In the genomic region with DNA sequence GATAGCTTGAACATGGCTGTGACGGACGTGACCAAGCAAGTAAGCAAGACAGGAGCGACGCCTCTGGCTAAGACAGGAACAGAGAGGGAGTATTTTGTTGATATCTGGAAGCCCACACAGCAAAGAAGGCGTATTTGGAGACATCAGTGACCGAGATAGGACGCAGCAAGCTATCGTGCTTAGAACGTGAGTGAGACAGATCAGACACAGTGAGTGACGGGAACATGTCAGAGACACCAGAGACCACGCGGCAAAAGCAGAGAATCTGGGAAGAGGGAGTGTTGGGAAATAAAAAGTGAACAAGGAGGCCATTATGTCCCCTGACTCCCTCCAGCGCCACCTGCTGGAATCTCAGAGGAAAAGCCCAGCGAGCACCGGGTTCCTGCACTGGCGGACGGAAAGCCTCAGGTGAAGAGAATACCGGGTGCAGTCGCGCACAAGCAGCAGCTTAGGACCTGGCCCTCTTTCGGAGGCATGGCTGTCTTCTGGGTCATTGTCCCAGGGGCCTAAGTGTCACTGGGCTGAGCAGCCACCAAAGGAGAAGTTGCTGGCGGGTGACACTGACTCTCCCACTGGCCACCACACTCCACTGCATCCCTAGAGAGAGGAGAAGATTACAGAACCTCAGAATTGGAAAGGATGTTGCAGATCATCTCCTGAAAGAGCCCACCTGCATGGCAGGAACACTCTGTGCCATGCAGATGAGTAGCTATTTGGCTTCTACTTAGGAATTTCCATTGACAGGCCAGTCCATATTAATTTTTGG, we compare ENCODE assay signal across 8 cellular contexts.
DNase-seq lines count a peak whose midpoint lies in the region; ATAC-seq and TF ChIP-seq lines count a peak whose summit lies in the region.

No MANE protein-coding gene starts in this region.

- CTCF ChIA-PET in BJ (lab: Yijun Ruan, JAX) = interaction anchor here (0.9 to 1.6 kb wide), 9 partner anchors 9 to 248 kb away, joined by 3 to 10 read pairs (median 4); no protein-coding TSS in a partner anchor

- H2AFZ ChIP-seq in hepatocyte = no peak overlapping the region

- peak; percentile 71 for TF ChIP-seq CTCF in BJ (IDR thresholded peaks at IDR 0.05; ENCODE audit: insufficient read depth, low read depth, low read length)
- peak; percentile 48 for TF ChIP-seq CTCF in hepatocyte (IDR thresholded peaks at IDR 0.05; ENCODE audit: poor library complexity)

- no peaks in the 10 kb centered on the region for H3K4me1 Mint-ChIP-seq in activated naive CD8-positive, alpha-beta T cell treated with anti-CD3 and anti-CD28 coated beads, Interleukin-2, amount 50 U/mL, for 24 hours

- ATAC-seq in HG03432 (IDR thresholded peaks at IDR 0.05; ENCODE audit: unreplicated experiment) (peak; percentile 90), SK-N-SH treated with all-trans-retinoic acid at 6 μM for 48 hours (peak; percentile 71)
- ATAC-seq in activated naive CD8-positive, alpha-beta T cell treated with anti-CD3 and anti-CD28 coated beads, Interleukin-2, amount 50 U/mL, for 24 hours = peak; percentile 51

- no peaks in the 10 kb centered on the region for H3K9me2 ChIP-seq in hepatocyte (replicated peaks; ENCODE audit: insufficient read depth)

- H3K4me3 Mint-ChIP-seq in activated naive CD8-positive, alpha-beta T cell treated with anti-CD3 and anti-CD28 coated beads, Interleukin-2, amount 50 U/mL, for 24 hours = no peak overlapping the region

- no peaks in the 10 kb centered on the region for H3K36me3 Mint-ChIP-seq in activated naive CD8-positive, alpha-beta T cell treated with anti-CD3 and anti-CD28 coated beads, Interleukin-2, amount 50 U/mL, for 24 hours (ENCODE audit: low read depth)

- no peaks in the 10 kb centered on the region for H3K9me3 Mint-ChIP-seq in activated naive CD8-positive, alpha-beta T cell treated with anti-CD3 and anti-CD28 coated beads, Interleukin-2, amount 50 U/mL, for 24 hours

- WGBS in hepatocyte (ENCODE audit: low lambda C conversion rate, missing lambda C conversion rate) = 57% methylated on average over 22 of the region's 22 CpGs

- H3K79me2 ChIP-seq in hepatocyte = no peaks in the 10 kb centered on the region

- H3K36me3 ChIP-seq in BJ (ENCODE audit: control insufficient read depth, insufficient read depth, low read length) (no peaks in the 10 kb centered on the region), hepatocyte (replicated peaks; ENCODE audit: insufficient read depth, low read depth) (no peaks in the 10 kb centered on the region)

- H3K4me2 ChIP-seq in hepatocyte = no peak overlapping the region

- no peaks in the 10 kb centered on the region for H3K4me1 ChIP-seq in hepatocyte (ENCODE audit: insufficient read depth)

- H3K9me3 ChIP-seq in hepatocyte (ENCODE audit: low read depth) = no peaks in the 10 kb centered on the region

- POLR2A ChIA-PET in BJ (lab: Charles Lee) = no interaction called here

- no peaks in the 10 kb centered on the region for H4K20me1 ChIP-seq in hepatocyte (ENCODE audit: insufficient read depth, poor library complexity, severe bottlenecking)

- no peak overlapping the region for H3K4me3 ChIP-seq in BJ (ENCODE audit: low read depth, low read length)
- H3K4me3 ChIP-seq in hepatocyte = no peak overlapping the region

- DNase-seq in BJ (ENCODE audit: low read depth) (no peak), GM19240 (ENCODE audit: insufficient read length, low spot score) (peak; percentile 16), hepatocyte (ENCODE audit: low spot score) (peak; percentile 51), NCI-H1417 treated with DMSO at 0.1 percent for 48 hours (lab: John Stamatoyannopoulos, UW) (no peak)
- peak; percentile 75 for DNase-seq in activated naive CD8-positive, alpha-beta T cell treated with anti-CD3 and anti-CD28 coated beads, Interleukin-2, amount 50 U/mL, for 24 hours
- peak; percentile 21 to 56 (median 44) for DNase-seq in stimulated activated CD4-positive, alpha-beta T cell treated with anti-CD3 and anti-CD28 coated beads, Interleukin-1b, Interleukin-23, amount 100 ng/mL, for 24 hours (ENCODE audit: low read depth in 4 of 4, low spot score in 1 of 4)

- peaks cover 44% of the 10 kb centered on the region for H3K27me3 Mint-ChIP-seq in activated naive CD8-positive, alpha-beta T cell treated with anti-CD3 and anti-CD28 coated beads, Interleukin-2, amount 50 U/mL, for 24 hours

- no peak overlapping the region for H3K27ac ChIP-seq in hepatocyte

- H3K27ac Mint-ChIP-seq in activated naive CD8-positive, alpha-beta T cell treated with anti-CD3 and anti-CD28 coated beads, Interleukin-2, amount 50 U/mL, for 24 hours = no peak overlapping the region

- H3K27me3 ChIP-seq in BJ (ENCODE audit: control insufficient read depth, insufficient read depth, low read length) = no peaks in the 10 kb centered on the region
- H3K27me3 ChIP-seq in hepatocyte = peaks cover 9% of the 10 kb centered on the region

TF ChIP-seq in SK-N-SH treated with all-trans-retinoic acid at 6 μM for 48 hours, 23 proteins besides CTCF, POLR2A, EP300 and RAD21:
- TF ChIP-seq BACH2 (CRISPR knock-in tag; IDR thresholded peaks at IDR 0.05; ENCODE audit: borderline replicate concordance) (no peak), SNAI2 (CRISPR knock-in tag; IDR thresholded peaks at IDR 0.05) (no peak), TCF4 (CRISPR knock-in tag; IDR thresholded peaks at IDR 0.05; ENCODE audit: borderline replicate concordance) (no peak), ZNF565 (CRISPR knock-in tag; conservative IDR thresholded peaks at IDR 0.05; ENCODE audit: low read depth) (no peak), PPARA (CRISPR knock-in tag; IDR thresholded peaks at IDR 0.05; ENCODE audit: borderline replicate concordance) (no peak), ZC3H10 (CRISPR knock-in tag; IDR thresholded peaks at IDR 0.05) (no peak), ZNF70 (CRISPR knock-in tag; IDR thresholded peaks at IDR 0.05) (no peak), TOX (CRISPR knock-in tag; IDR thresholded peaks at IDR 0.05; ENCODE audit: borderline replicate concordance) (no peak), ZFP3 (CRISPR knock-in tag; IDR thresholded peaks at IDR 0.05) (no peak), ZFP30 (CRISPR knock-in tag; IDR thresholded peaks at IDR 0.05) (no peak), ESRRG (CRISPR knock-in tag; IDR thresholded peaks at IDR 0.05) (no peak), ISL1 (CRISPR knock-in tag; IDR thresholded peaks at IDR 0.05) (no peak)
- TF ChIP-seq, protein P1, sequence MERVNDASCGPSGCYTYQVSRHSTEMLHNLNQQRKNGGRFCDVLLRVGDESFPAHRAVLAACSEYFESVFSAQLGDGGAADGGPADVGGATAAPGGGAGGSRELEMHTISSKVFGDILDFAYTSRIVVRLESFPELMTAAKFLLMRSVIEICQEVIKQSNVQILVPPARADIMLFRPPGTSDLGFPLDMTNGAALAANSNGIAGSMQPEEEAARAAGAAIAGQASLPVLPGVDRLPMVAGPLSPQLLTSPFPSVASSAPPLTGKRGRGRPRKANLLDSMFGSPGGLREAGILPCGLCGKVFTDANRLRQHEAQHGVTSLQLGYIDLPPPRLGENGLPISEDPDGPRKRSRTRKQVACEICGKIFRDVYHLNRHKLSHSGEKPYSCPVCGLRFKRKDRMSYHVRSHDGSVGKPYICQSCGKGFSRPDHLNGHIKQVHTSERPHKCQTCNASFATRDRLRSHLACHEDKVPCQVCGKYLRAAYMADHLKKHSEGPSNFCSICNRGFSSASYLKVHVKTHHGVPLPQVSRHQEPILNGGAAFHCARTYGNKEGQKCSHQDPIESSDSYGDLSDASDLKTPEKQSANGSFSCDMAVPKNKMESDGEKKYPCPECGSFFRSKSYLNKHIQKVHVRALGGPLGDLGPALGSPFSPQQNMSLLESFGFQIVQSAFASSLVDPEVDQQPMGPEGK (CRISPR knock-in tag; IDR thresholded peaks at IDR 0.05; ENCODE audit: borderline replicate concordance) = no peak
- TF ChIP-seq, protein P2, sequence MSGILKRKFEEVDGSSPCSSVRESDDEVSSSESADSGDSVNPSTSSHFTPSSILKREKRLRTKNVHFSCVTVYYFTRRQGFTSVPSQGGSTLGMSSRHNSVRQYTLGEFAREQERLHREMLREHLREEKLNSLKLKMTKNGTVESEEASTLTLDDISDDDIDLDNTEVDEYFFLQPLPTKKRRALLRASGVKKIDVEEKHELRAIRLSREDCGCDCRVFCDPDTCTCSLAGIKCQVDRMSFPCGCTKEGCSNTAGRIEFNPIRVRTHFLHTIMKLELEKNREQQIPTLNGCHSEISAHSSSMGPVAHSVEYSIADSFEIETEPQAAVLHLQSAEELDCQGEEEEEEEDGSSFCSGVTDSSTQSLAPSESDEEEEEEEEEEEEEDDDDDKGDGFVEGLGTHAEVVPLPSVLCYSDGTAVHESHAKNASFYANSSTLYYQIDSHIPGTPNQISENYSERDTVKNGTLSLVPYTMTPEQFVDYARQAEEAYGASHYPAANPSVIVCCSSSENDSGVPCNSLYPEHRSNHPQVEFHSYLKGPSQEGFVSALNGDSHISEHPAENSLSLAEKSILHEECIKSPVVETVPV (CRISPR knock-in tag; IDR thresholded peaks at IDR 0.05) = no peak
- TF ChIP-seq, protein P3, sequence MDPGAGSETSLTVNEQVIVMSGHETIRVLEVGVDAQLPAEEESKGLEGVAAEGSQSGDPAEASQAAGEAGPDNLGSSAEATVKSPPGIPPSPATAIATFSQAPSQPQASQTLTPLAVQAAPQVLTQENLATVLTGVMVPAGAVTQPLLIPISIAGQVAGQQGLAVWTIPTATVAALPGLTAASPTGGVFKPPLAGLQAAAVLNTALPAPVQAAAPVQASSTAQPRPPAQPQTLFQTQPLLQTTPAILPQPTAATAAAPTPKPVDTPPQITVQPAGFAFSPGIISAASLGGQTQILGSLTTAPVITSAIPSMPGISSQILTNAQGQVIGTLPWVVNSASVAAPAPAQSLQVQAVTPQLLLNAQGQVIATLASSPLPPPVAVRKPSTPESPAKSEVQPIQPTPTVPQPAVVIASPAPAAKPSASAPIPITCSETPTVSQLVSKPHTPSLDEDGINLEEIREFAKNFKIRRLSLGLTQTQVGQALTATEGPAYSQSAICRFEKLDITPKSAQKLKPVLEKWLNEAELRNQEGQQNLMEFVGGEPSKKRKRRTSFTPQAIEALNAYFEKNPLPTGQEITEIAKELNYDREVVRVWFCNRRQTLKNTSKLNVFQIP (CRISPR knock-in tag; IDR thresholded peaks at IDR 0.05; ENCODE audit: borderline replicate concordance, low read depth) = no peak
- TF ChIP-seq, protein P4, sequence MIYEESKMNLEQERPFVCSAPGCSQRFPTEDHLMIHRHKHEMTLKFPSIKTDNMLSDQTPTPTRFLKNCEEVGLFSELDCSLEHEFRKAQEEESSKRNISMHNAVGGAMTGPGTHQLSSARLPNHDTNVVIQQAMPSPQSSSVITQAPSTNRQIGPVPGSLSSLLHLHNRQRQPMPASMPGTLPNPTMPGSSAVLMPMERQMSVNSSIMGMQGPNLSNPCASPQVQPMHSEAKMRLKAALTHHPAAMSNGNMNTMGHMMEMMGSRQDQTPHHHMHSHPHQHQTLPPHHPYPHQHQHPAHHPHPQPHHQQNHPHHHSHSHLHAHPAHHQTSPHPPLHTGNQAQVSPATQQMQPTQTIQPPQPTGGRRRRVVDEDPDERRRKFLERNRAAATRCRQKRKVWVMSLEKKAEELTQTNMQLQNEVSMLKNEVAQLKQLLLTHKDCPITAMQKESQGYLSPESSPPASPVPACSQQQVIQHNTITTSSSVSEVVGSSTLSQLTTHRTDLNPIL (CRISPR knock-in tag; IDR thresholded peaks at IDR 0.05; ENCODE audit: low read depth) = no peak
TF ChIP-seq in SK-N-SH treated with all-trans-retinoic acid at 6 μM for 48 hours: peak in this region for 0.

Comparison
In these comparisons a context has a peak if more than half of its experiments do, and no peak if none do; other contexts are left out.
1. DNase-seq: peak in GM19240 (single experiment), activated naive CD8-positive, alpha-beta T cell treated with anti-CD3 and anti-CD28 coated beads, Interleukin-2, amount 50 U/mL, for 24 hours (single experiment), hepatocyte (single experiment) and stimulated activated CD4-positive, alpha-beta T cell treated with anti-CD3 and anti-CD28 coated beads, Interleukin-1b, Interleukin-23, amount 100 ng/mL, for 24 hours (4 of 4); none in BJ (single experiment) and NCI-H1417 treated with DMSO at 0.1 percent for 48 hours (single experiment).
2. Peak in every context shown above with its lines, with median percentiles within 50 percentile points of each other: ATAC-seq.